8 cellular contexts compared by ENCODE assay signal in the genomic region with DNA sequence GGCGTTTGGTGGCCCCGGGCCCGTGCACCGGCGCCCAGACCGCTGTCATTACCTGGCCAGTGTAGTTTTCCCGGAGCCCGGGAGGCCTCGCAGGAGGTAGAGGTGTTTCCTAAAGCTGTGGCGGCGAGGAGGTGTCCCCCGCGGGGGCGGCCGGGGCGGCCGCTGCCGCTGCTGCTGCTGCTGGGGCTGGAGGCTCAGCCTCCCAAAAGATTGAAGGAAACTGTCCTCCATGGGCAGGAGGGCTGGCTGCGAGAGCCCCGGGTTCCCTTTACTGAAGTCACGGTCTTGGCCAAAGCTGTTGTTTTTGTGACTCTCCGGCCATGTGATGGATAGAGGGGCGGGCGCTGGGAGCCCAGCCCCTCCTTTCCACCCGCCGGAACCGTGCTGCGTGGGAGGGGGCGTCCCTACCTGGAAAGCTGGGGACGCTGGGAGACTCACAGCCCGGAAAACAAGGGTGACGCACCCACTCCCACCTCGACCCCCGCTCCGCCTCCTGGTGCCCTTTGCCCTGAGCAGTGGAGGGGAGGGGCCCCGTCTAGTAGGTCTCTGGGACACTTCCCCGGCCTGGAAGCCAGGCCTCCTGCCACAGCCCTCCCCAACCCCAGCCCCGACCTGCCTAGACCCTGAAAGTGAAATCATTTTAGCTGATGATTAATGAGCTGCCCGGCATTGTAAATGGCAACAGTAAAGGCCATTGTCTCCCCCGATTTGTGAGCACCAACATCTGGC. TPM values are rescaled to one million over a fixed set of nuclear protein-coding genes. Genes with fewer than 3 reads are reported as not detected.
A peak's percentile ranks its signal among the peaks of the same experiment; 100 is the strongest.
DNase-seq lines count a peak whose midpoint lies in the region; ATAC-seq and TF ChIP-seq lines count a peak whose summit lies in the region.

A gene (minus strand): TSS at position 279 of the 729 bp plus-strand sequence. CDS start 48 bp downstream, at position 231.

- H3K4me3 Mint-ChIP-seq in T-helper 2 cell treated with Interferon-gamma antibody and Interleukin-4, amounts not matched to agents 5 μg/mL and 100 μg/mL, for 36 hours, result peak within 1 kb of the TSS; percentile 95

- CTCF ChIA-PET in HEK293T (lab: Yijun Ruan, JAX), result no interaction called here

- no peaks in the 10 kb centered on the region for H3K36me3 ChIP-seq in iPS DF 6.9 (ENCODE audit: control insufficient read depth, insufficient read depth, low read length)
- H3K36me3 ChIP-seq in sigmoid colon, result no peaks in the 10 kb centered on the region

- H3K27ac Mint-ChIP-seq in T-helper 2 cell treated with Interferon-gamma antibody and Interleukin-4, amounts not matched to agents 5 μg/mL and 100 μg/mL, for 36 hours, result peak within 1 kb of the TSS; percentile 98

- no peaks in the 10 kb centered on the region for H3K27me3 Mint-ChIP-seq in T-helper 2 cell treated with Interferon-gamma antibody and Interleukin-4, amounts not matched to agents 5 μg/mL and 100 μg/mL, for 36 hours (ENCODE audit: low read depth)

- H3K9me3 Mint-ChIP-seq in T-helper 2 cell treated with Interferon-gamma antibody and Interleukin-4, amounts not matched to agents 5 μg/mL and 100 μg/mL, for 36 hours, result peaks cover 1% of the 10 kb centered on the region

- DNase-seq in EL, result peak; percentile 56
- peak; percentile 53 for DNase-seq in KG1 (lab: John Stamatoyannopoulos, UW)
- peak; percentile 89 for DNase-seq in T-helper 2 cell treated with Interferon-gamma antibody and Interleukin-4, amounts not matched to agents 5 μg/mL and 100 μg/mL, for 36 hours (ENCODE audit: low spot score)
- DNase-seq in anterior cingulate cortex (lab: John Stamatoyannopoulos, UW), result peak; percentile 6 to 92 (median 68)
- DNase-seq in iPS DF 6.9 (ENCODE audit: low read depth, low spot score), result no peak
- peak; percentile 87 for DNase-seq in sigmoid colon
- DNase-seq in HEK293T (ENCODE audit: extremely low spot score), result no peak

- TF ChIP-seq POLR2A in sigmoid colon (IDR thresholded peaks at IDR 0.05), result peak; percentile 66 to 68

- H3K36me3 Mint-ChIP-seq in T-helper 2 cell treated with Interferon-gamma antibody and Interleukin-4, amounts not matched to agents 5 μg/mL and 100 μg/mL, for 36 hours (ENCODE audit: low read depth), result peaks cover 21% of the 10 kb centered on the region

- no peak for TF ChIP-seq CTCF in sigmoid colon (IDR thresholded peaks at IDR 0.05)

- POLR2A ChIA-PET in HEK293T (lab: Yijun Ruan, JAX), result no interaction called here

- intact Hi-C loops in sigmoid colon (cut with DNase I), result loop anchor here (2.0 to 5.0 kb wide), 3 partner anchors 111 to 396 kb away; a partner anchor contains a TSS

- no peak within 1 kb of the TSS for H3K27ac ChIP-seq in iPS DF 6.9 (ENCODE audit: low read length)
- H3K27ac ChIP-seq in sigmoid colon, result peak within 1 kb of the TSS; percentile 84 to 89 (median 88)

- H3K27me3 ChIP-seq in iPS DF 6.9 (ENCODE audit: control insufficient read depth, insufficient read depth, low read length), result no peaks in the 10 kb centered on the region
- H3K27me3 ChIP-seq in sigmoid colon, result no peaks in the 10 kb centered on the region

- peaks cover 36% of the 10 kb centered on the region for H3K4me1 Mint-ChIP-seq in T-helper 2 cell treated with Interferon-gamma antibody and Interleukin-4, amounts not matched to agents 5 μg/mL and 100 μg/mL, for 36 hours (ENCODE audit: low read depth)

- H3K4me3 ChIP-seq in iPS DF 6.9 (ENCODE audit: low read length), result peak within 1 kb of the TSS; percentile 86
- peak within 1 kb of the TSS; percentile 80 to 94 (median 90) for H3K4me3 ChIP-seq in sigmoid colon

- H3K4me1 ChIP-seq in iPS DF 6.9 (ENCODE audit: control insufficient read depth, insufficient read depth, low read length) (no peaks in the 10 kb centered on the region), sigmoid colon (peaks cover 0 to 41% (median 29%) of the 10 kb centered on the region in 4 donors)

- ATAC-seq in GM21619 (IDR thresholded peaks at IDR 0.05; ENCODE audit: unreplicated experiment), result peak; percentile 70

- H3K9me3 ChIP-seq in iPS DF 6.9 (ENCODE audit: control insufficient read depth, insufficient read depth, low read length) (no peaks in the 10 kb centered on the region), sigmoid colon (no peaks in the 10 kb centered on the region)

- TF ChIP-seq EP300 in sigmoid colon (IDR thresholded peaks at IDR 0.05), result no peak

- WGBS in iPS DF 6.9 (ENCODE audit: insufficient coverage, insufficient read length), result no CpG with 5 or more reads among the region's 40 CpGs
- 0 to 1% methylated on average over 40 of the region's 40 CpGs for WGBS in sigmoid colon, 2 donors

TF ChIP-seq in HEK293T, 16 proteins besides CTCF, POLR2A, EP300 and RAD21:
- TF ChIP-seq NFRKB (IDR thresholded peaks at IDR 0.05) (no peak), TARDBP (IDR thresholded peaks at IDR 0.05) (no peak), L3MBTL2 (conservative IDR thresholded peaks at IDR 0.05) (no peak), ARNT (IDR thresholded peaks at IDR 0.05) (no peak), ELF4 (IDR thresholded peaks at IDR 0.05) (no peak), HDGF (IDR thresholded peaks at IDR 0.05; ENCODE audit: borderline replicate concordance) (no peak)
- TF ChIP-seq, protein P1, sequence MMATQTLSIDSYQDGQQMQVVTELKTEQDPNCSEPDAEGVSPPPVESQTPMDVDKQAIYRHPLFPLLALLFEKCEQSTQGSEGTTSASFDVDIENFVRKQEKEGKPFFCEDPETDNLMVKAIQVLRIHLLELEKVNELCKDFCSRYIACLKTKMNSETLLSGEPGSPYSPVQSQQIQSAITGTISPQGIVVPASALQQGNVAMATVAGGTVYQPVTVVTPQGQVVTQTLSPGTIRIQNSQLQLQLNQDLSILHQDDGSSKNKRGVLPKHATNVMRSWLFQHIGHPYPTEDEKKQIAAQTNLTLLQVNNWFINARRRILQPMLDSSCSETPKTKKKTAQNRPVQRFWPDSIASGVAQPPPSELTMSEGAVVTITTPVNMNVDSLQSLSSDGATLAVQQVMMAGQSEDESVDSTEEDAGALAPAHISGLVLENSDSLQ (IDR thresholded peaks at IDR 0.05), result no peak

RNA-seq across cellular contexts. Expression of the gene that starts here (rescaled TPM):
- 10 to 100 TPM; 17.7 to 34.9 (median 20.9) TPM for total RNA-seq in sigmoid colon
- polyA plus RNA-seq in sigmoid colon, result 10 to 100 TPM in 1 of 3 donors, 1 to 10 TPM in 2; 7.8 to 13.2 (median 8.8) TPM

Comparison
In these comparisons a context has a peak if more than half of its experiments do, and no peak if none do; other contexts are left out.
1. DNase-seq: peak in EL (single experiment), KG1 (single experiment), T-helper 2 cell treated with Interferon-gamma antibody and Interleukin-4, amounts not matched to agents 5 μg/mL and 100 μg/mL, for 36 hours (single experiment), anterior cingulate cortex (58 of 58) and sigmoid colon (single experiment); none in iPS DF 6.9 (single experiment) and HEK293T (single experiment).